Comparison of ENCODE assay signal across 1 cellular context in genomic region chr6:26019261-26019845, GRCh38.
TF ChIP-seq lines count a peak whose summit lies in the region.

No MANE protein-coding gene starts in this region.

TF ChIP-seq in GM23338, 12 proteins besides CTCF, POLR2A, EP300 and RAD21 (continued from another document):
- no peak for TF ChIP-seq ZNF462 (CRISPR knock-in tag; IDR thresholded peaks at IDR 0.05)
- no peak for TF ChIP-seq STAT1 (IDR thresholded peaks at IDR 0.05; ENCODE audit: unreplicated experiment)
- no peak for TF ChIP-seq CREB1 (CRISPR knock-in tag; IDR thresholded peaks at IDR 0.05; ENCODE audit: low read depth)
- no peak for TF ChIP-seq ZNF114 (CRISPR knock-in tag; IDR thresholded peaks at IDR 0.05)
- TF ChIP-seq EZH2phosphoT487 (IDR thresholded peaks at IDR 0.05; ENCODE audit: unreplicated experiment): no peak
- no peak for TF ChIP-seq ETS1 (IDR thresholded peaks at IDR 0.05)
- no peak for TF ChIP-seq NANOG (IDR thresholded peaks at IDR 0.05; ENCODE audit: borderline replicate concordance)
- TF ChIP-seq EZH2 (IDR thresholded peaks at IDR 0.05; ENCODE audit: low read depth, unreplicated experiment): no peak
- no peak for TF ChIP-seq POLR2AphosphoS5 (IDR thresholded peaks at IDR 0.05; ENCODE audit: low read depth)
- TF ChIP-seq, protein P1, sequence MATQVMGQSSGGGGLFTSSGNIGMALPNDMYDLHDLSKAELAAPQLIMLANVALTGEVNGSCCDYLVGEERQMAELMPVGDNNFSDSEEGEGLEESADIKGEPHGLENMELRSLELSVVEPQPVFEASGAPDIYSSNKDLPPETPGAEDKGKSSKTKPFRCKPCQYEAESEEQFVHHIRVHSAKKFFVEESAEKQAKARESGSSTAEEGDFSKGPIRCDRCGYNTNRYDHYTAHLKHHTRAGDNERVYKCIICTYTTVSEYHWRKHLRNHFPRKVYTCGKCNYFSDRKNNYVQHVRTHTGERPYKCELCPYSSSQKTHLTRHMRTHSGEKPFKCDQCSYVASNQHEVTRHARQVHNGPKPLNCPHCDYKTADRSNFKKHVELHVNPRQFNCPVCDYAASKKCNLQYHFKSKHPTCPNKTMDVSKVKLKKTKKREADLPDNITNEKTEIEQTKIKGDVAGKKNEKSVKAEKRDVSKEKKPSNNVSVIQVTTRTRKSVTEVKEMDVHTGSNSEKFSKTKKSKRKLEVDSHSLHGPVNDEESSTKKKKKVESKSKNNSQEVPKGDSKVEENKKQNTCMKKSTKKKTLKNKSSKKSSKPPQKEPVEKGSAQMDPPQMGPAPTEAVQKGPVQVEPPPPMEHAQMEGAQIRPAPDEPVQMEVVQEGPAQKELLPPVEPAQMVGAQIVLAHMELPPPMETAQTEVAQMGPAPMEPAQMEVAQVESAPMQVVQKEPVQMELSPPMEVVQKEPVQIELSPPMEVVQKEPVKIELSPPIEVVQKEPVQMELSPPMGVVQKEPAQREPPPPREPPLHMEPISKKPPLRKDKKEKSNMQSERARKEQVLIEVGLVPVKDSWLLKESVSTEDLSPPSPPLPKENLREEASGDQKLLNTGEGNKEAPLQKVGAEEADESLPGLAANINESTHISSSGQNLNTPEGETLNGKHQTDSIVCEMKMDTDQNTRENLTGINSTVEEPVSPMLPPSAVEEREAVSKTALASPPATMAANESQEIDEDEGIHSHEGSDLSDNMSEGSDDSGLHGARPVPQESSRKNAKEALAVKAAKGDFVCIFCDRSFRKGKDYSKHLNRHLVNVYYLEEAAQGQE (IDR thresholded peaks at IDR 0.05; ENCODE audit: unreplicated experiment): no peak
TF ChIP-seq in GM23338: peak in this region for 0.
